1 cellular context compared by ENCODE assay signal in the genomic region with DNA sequence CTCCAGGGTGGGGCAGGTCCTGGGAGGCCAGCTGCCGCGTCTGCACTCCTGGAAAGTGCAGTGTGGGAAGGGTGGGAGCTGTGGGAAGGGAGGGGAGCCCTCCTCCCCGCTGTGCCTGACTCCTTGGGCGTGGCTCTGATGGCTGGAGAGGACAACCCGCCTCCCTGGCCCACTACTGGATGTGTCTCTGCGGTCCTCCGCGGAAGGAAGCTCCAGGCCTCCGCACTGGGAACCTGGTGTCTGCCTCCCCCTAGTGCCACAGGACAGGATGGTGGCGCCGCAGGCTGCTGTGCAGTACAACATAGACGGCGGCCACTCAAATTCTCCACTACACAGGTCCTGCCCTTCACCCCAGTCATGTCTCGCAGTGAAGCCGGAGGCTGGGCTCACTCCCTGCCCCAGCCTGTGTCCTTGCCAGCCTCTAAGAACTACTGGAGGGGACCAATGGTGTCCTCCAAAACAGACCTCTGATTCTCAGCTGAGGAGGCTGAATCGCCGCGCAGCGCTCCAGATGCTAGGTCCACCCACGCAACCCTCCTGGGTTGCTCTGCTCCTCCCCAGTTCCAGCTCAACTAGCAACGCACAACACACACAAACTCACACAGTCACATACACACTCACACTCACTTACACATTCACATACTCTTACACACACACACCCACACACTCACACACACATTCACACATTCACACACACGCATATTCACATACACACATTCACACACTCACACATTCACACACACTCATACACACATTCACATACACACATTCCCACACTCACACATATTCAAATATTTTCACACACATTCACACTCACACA.
TF ChIP-seq lines count a peak whose summit lies in the region.

No MANE protein-coding gene starts in this region.

TF ChIP-seq in HepG2, 621 proteins besides CTCF, POLR2A, EP300 and RAD21 (continued from another document):
- TF ChIP-seq, protein P1, sequence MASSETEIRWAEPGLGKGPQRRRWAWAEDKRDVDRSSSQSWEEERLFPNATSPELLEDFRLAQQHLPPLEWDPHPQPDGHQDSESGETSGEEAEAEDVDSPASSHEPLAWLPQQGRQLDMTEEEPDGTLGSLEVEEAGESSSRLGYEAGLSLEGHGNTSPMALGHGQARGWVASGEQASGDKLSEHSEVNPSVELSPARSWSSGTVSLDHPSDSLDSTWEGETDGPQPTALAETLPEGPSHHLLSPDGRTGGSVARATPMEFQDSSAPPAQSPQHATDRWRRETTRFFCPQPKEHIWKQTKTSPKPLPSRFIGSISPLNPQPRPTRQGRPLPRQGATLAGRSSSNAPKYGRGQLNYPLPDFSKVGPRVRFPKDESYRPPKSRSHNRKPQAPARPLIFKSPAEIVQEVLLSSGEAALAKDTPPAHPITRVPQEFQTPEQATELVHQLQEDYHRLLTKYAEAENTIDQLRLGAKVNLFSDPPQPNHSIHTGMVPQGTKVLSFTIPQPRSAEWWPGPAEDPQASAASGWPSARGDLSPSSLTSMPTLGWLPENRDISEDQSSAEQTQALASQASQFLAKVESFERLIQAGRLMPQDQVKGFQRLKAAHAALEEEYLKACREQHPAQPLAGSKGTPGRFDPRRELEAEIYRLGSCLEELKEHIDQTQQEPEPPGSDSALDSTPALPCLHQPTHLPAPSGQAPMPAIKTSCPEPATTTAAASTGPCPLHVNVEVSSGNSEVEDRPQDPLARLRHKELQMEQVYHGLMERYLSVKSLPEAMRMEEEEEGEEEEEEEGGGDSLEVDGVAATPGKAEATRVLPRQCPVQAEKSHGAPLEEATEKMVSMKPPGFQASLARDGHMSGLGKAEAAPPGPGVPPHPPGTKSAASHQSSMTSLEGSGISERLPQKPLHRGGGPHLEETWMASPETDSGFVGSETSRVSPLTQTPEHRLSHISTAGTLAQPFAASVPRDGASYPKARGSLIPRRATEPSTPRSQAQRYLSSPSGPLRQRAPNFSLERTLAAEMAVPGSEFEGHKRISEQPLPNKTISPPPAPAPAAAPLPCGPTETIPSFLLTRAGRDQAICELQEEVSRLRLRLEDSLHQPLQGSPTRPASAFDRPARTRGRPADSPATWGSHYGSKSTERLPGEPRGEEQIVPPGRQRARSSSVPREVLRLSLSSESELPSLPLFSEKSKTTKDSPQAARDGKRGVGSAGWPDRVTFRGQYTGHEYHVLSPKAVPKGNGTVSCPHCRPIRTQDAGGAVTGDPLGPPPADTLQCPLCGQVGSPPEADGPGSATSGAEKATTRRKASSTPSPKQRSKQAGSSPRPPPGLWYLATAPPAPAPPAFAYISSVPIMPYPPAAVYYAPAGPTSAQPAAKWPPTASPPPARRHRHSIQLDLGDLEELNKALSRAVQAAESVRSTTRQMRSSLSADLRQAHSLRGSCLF (CRISPR knock-in tag; IDR thresholded peaks at IDR 0.05; ENCODE audit: borderline replicate concordance), result no peak
- no peak for TF ChIP-seq MED1 (CRISPR knock-in tag; IDR thresholded peaks at IDR 0.05)
- TF ChIP-seq, protein P2, sequence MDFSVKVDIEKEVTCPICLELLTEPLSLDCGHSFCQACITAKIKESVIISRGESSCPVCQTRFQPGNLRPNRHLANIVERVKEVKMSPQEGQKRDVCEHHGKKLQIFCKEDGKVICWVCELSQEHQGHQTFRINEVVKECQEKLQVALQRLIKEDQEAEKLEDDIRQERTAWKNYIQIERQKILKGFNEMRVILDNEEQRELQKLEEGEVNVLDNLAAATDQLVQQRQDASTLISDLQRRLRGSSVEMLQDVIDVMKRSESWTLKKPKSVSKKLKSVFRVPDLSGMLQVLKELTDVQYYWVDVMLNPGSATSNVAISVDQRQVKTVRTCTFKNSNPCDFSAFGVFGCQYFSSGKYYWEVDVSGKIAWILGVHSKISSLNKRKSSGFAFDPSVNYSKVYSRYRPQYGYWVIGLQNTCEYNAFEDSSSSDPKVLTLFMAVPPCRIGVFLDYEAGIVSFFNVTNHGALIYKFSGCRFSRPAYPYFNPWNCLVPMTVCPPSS (IDR thresholded peaks at IDR 0.05), result peak; percentile 82; the same call in 1 of the 2 replicates
- no peak for TF ChIP-seq KLF11 (CRISPR knock-in tag; IDR thresholded peaks at IDR 0.05)
- no peak for TF ChIP-seq JDP2 (CRISPR knock-in tag; IDR thresholded peaks at IDR 0.05; ENCODE audit: borderline replicate concordance)
- peak; percentile 27 for TF ChIP-seq HNRNPLL (IDR thresholded peaks at IDR 0.05; ENCODE audit: low read depth, low read length, poor library complexity, severe bottlenecking)
- TF ChIP-seq, protein P3, sequence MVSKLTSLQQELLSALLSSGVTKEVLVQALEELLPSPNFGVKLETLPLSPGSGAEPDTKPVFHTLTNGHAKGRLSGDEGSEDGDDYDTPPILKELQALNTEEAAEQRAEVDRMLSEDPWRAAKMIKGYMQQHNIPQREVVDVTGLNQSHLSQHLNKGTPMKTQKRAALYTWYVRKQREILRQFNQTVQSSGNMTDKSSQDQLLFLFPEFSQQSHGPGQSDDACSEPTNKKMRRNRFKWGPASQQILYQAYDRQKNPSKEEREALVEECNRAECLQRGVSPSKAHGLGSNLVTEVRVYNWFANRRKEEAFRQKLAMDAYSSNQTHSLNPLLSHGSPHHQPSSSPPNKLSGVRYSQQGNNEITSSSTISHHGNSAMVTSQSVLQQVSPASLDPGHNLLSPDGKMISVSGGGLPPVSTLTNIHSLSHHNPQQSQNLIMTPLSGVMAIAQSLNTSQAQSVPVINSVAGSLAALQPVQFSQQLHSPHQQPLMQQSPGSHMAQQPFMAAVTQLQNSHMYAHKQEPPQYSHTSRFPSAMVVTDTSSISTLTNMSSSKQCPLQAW (CRISPR knock-in tag; IDR thresholded peaks at IDR 0.05), result 0 out of 2 replicates have a peak, but pooled peaks have one; percentile 53
- TF ChIP-seq CENPX (CRISPR knock-in tag; IDR thresholded peaks at IDR 0.05), result no peak
- TF ChIP-seq NBN (conservative IDR thresholded peaks at IDR 0.05), result peak; percentile 82; the same call in 1 of the 2 replicates
- TF ChIP-seq, protein P4, sequence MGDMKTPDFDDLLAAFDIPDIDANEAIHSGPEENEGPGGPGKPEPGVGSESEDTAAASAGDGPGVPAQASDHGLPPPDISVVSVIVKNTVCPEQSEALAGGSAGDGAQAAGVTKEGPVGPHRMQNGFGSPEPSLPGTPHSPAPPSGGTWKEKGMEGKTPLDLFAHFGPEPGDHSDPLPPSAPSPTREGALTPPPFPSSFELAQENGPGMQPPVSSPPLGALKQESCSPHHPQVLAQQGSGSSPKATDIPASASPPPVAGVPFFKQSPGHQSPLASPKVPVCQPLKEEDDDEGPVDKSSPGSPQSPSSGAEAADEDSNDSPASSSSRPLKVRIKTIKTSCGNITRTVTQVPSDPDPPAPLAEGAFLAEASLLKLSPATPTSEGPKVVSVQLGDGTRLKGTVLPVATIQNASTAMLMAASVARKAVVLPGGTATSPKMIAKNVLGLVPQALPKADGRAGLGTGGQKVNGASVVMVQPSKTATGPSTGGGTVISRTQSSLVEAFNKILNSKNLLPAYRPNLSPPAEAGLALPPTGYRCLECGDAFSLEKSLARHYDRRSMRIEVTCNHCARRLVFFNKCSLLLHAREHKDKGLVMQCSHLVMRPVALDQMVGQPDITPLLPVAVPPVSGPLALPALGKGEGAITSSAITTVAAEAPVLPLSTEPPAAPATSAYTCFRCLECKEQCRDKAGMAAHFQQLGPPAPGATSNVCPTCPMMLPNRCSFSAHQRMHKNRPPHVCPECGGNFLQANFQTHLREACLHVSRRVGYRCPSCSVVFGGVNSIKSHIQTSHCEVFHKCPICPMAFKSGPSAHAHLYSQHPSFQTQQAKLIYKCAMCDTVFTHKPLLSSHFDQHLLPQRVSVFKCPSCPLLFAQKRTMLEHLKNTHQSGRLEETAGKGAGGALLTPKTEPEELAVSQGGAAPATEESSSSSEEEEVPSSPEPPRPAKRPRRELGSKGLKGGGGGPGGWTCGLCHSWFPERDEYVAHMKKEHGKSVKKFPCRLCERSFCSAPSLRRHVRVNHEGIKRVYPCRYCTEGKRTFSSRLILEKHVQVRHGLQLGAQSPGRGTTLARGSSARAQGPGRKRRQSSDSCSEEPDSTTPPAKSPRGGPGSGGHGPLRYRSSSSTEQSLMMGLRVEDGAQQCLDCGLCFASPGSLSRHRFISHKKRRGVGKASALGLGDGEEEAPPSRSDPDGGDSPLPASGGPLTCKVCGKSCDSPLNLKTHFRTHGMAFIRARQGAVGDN (CRISPR knock-in tag; IDR thresholded peaks at IDR 0.05), result peak; percentile 22; the same call in 1 of the 2 replicates
- peak; percentile 83 for TF ChIP-seq STAG1 (CRISPR knock-in tag; IDR thresholded peaks at IDR 0.05)
- 0 out of 2 replicates have a peak, but pooled peaks have one; percentile 26 for TF ChIP-seq SMC3 (IDR thresholded peaks at IDR 0.05; ENCODE audit: low read length)
- TF ChIP-seq ZNF644 (CRISPR knock-in tag; IDR thresholded peaks at IDR 0.05; ENCODE audit: low read depth), result no peak
- TF ChIP-seq NFE2L1 (CRISPR knock-in tag; IDR thresholded peaks at IDR 0.05; ENCODE audit: borderline replicate concordance), result no peak
- no peak for TF ChIP-seq RFXANK (CRISPR knock-in tag; IDR thresholded peaks at IDR 0.05)
- TF ChIP-seq NR2F2 (IDR thresholded peaks at IDR 0.05; ENCODE audit: borderline replicate concordance, low read depth), result no peak
- TF ChIP-seq ZNF441 (CRISPR knock-in tag; IDR thresholded peaks at IDR 0.05; ENCODE audit: borderline replicate concordance), result no peak
- peak; percentile 73 for TF ChIP-seq ZNF282 (IDR thresholded peaks at IDR 0.05; ENCODE audit: partially characterized antibody)
- 0 out of 2 replicates have a peak, but pooled peaks have one; percentile 56 for TF ChIP-seq SP4 (CRISPR knock-in tag; IDR thresholded peaks at IDR 0.05)
- TF ChIP-seq ZBTB21 (CRISPR knock-in tag; IDR thresholded peaks at IDR 0.05), result no peak
- 0 out of 2 replicates have a peak, but pooled peaks have one; percentile 13 for TF ChIP-seq FOXK2 (IDR thresholded peaks at IDR 0.05)
- no peak for TF ChIP-seq SMAD1 (CRISPR knock-in tag; IDR thresholded peaks at IDR 0.05; ENCODE audit: borderline replicate concordance, low read depth)
- TF ChIP-seq ZNF556 (CRISPR knock-in tag; IDR thresholded peaks at IDR 0.05; ENCODE audit: borderline replicate concordance), result no peak
- TF ChIP-seq AGO2 (optimal IDR thresholded peaks at IDR 0.05; ENCODE audit: low read depth, low read length), result peak; percentile 39
- TF ChIP-seq CBX1 (IDR thresholded peaks at IDR 0.05; ENCODE audit: low read depth), result no peak
TF ChIP-seq in HepG2: peak in this region for 12.
